19 cellular contexts compared by ENCODE assay signal in the genomic region with DNA sequence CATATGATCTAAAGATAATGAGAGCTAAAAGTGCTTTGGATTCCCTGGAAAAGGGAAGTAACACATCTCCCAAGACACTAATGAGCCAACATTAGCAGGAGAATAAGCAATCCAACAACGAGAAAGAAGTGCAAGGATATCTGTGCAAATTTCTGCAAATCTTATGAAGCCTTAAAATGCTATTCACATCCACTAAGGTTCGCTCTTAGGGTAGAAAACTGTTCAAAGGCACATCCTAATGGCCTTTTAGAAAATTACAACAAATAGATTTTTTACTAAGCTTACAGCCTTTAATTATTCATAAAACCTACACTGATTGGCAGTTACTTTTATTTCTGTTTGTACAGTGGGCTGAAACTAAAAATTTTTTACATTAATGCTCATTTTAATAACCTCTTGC.
DNase-seq lines count a peak whose midpoint lies in the region; ATAC-seq and TF ChIP-seq lines count a peak whose summit lies in the region.
"Had no signal": no experiment of that assay in that cellular context is flagged by ENCODE, and none has a peak within 500 bp of the region (broad histone marks: within the 10 kb centered on the region; RNA-seq: fewer than 3 reads in every experiment).

No MANE protein-coding gene starts in this region.

- WGBS in heart right ventricle, 2 donors: 50 to 61% methylated on average over 2 of the region's 2 CpGs
- 34 to 36% methylated on average over 2 of the region's 2 CpGs for WGBS in tibial nerve, 2 donors

- no peak for TF ChIP-seq EP300 in tibial nerve (IDR thresholded peaks at IDR 0.05)

- intact Hi-C loops in heart right ventricle (cut with DNase I): loop anchor here in 4 of 10 donors (2.0 to 10.0 kb wide), 5 partner anchors 34 to 149 kb away; no protein-coding TSS in a partner anchor

- H3K27ac ChIP-seq in heart right ventricle (no peak overlapping the region), right atrium auricular region (no peak overlapping the region), tibial nerve (peak overlapping the region in 1 of 4 donors; percentile 39)
- H3K27ac ChIP-seq: gastroesophageal sphincter, Peyer's patch had no signal

- peak in 6 of 9 donors; percentile 11 to 59 (median 30) for TF ChIP-seq CTCF in heart right ventricle (IDR thresholded peaks at IDR 0.05)
- peak in 1 of 2 donors; percentile 50 for TF ChIP-seq CTCF in right atrium auricular region (IDR thresholded peaks at IDR 0.05)
- peak in 3 of 5 experiments; percentile 32 to 57 (median 34) for TF ChIP-seq CTCF in tibial nerve (IDR thresholded peaks at IDR 0.05)

- no peak for TF ChIP-seq POLR2A in tibial nerve (IDR thresholded peaks at IDR 0.05)

- H3K4me3 ChIP-seq in heart right ventricle (no peak overlapping the region), right atrium auricular region (no peak overlapping the region), tibial nerve (no peak overlapping the region)
- H3K4me3 ChIP-seq: gastroesophageal sphincter, Peyer's patch had no signal

- DNase-seq in heart right ventricle (no peak), right atrium auricular region (ENCODE audit: low spot score) (no peak), inferior parietal cortex (ENCODE audit: extremely low spot score) (peak; percentile 73), tibial nerve (ENCODE audit: low spot score in 2 of 2) (no peak), DMS79 (lab: John Stamatoyannopoulos, UW) (no peak)
- DNase-seq: ACHN; activated CD4-positive, alpha-beta T cell treated with anti-CD3 and anti-CD28 coated beads, Interleukin-2, amount 10 ng/mL, durations not matched to agents 24 days and 14 days; activated CD8-positive, alpha-beta memory T cell treated with anti-CD3 and anti-CD28 coated beads, Interleukin-2, amount 50 U/mL, for 48 hours; CD8-positive, alpha-beta T cell; MV-4-11; naive thymus-derived CD8-positive, alpha-beta T cell; NCI-H526 treated with DMSO at 0.1 percent for 48 hours; Peyer's patch; stimulated activated naive CD4-positive, alpha-beta T cell; SW 1271 had no signal

- H3K36me3 ChIP-seq in heart right ventricle (no peaks in the 10 kb centered on the region), right atrium auricular region (no peaks in the 10 kb centered on the region), tibial nerve (no peaks in the 10 kb centered on the region)
- H3K36me3 ChIP-seq: gastroesophageal sphincter had no signal

- H3K27me3 ChIP-seq in heart right ventricle (no peaks in the 10 kb centered on the region), right atrium auricular region (no peaks in the 10 kb centered on the region), tibial nerve (no peaks in the 10 kb centered on the region)
- H3K27me3 ChIP-seq: gastroesophageal sphincter, Peyer's patch had no signal

- ATAC-seq in heart right ventricle (peak in 1 of 8 donors; percentile 38), SK-N-SH treated with all-trans-retinoic acid at 6 μM for 48 hours (peak; percentile 44; the same call in 1 of the 3 replicates), HG02571 (IDR thresholded peaks at IDR 0.05; ENCODE audit: unreplicated experiment) (no peak), GM19455 (IDR thresholded peaks at IDR 0.05; ENCODE audit: unreplicated experiment) (no peak)
- ATAC-seq: CD8-positive, alpha-beta T cell; gastroesophageal sphincter; naive thymus-derived CD8-positive, alpha-beta T cell had no signal

- H3K9me3 ChIP-seq in heart right ventricle: no peaks in the 10 kb centered on the region
- H3K9me3 ChIP-seq in right atrium auricular region: no peaks in the 10 kb centered on the region
- no peaks in the 10 kb centered on the region for H3K9me3 ChIP-seq in tibial nerve
- H3K9me3 ChIP-seq: gastroesophageal sphincter, Peyer's patch had no signal

- peaks cover 0 to 18% (median 0%) of the 10 kb centered on the region in 9 donors for H3K4me1 ChIP-seq in heart right ventricle
- no peaks in the 10 kb centered on the region for H3K4me1 ChIP-seq in right atrium auricular region
- H3K4me1 ChIP-seq in tibial nerve: peaks cover 0 to 15% (median 1%) of the 10 kb centered on the region in 4 donors
- H3K4me1 ChIP-seq: gastroesophageal sphincter, Peyer's patch had no signal

TF ChIP-seq in SK-N-SH treated with all-trans-retinoic acid at 6 μM for 48 hours, 23 proteins besides CTCF, POLR2A, EP300 and RAD21:
- no peak for TF ChIP-seq GLIS3 (CRISPR knock-in tag; IDR thresholded peaks at IDR 0.05)
- TF ChIP-seq, protein P1, sequence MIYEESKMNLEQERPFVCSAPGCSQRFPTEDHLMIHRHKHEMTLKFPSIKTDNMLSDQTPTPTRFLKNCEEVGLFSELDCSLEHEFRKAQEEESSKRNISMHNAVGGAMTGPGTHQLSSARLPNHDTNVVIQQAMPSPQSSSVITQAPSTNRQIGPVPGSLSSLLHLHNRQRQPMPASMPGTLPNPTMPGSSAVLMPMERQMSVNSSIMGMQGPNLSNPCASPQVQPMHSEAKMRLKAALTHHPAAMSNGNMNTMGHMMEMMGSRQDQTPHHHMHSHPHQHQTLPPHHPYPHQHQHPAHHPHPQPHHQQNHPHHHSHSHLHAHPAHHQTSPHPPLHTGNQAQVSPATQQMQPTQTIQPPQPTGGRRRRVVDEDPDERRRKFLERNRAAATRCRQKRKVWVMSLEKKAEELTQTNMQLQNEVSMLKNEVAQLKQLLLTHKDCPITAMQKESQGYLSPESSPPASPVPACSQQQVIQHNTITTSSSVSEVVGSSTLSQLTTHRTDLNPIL (CRISPR knock-in tag; IDR thresholded peaks at IDR 0.05; ENCODE audit: low read depth): no peak
- TF ChIP-seq ZNF565 (CRISPR knock-in tag; conservative IDR thresholded peaks at IDR 0.05; ENCODE audit: low read depth): no peak
- no peak for TF ChIP-seq TOX (CRISPR knock-in tag; IDR thresholded peaks at IDR 0.05; ENCODE audit: borderline replicate concordance)
- TF ChIP-seq OSR1 (CRISPR knock-in tag; IDR thresholded peaks at IDR 0.05): no peak
- TF ChIP-seq ESRRG (CRISPR knock-in tag; IDR thresholded peaks at IDR 0.05): no peak
- TF ChIP-seq TCF4 (CRISPR knock-in tag; IDR thresholded peaks at IDR 0.05; ENCODE audit: borderline replicate concordance): no peak
- TF ChIP-seq PPARA (CRISPR knock-in tag; IDR thresholded peaks at IDR 0.05; ENCODE audit: borderline replicate concordance): no peak
- TF ChIP-seq, protein P2, sequence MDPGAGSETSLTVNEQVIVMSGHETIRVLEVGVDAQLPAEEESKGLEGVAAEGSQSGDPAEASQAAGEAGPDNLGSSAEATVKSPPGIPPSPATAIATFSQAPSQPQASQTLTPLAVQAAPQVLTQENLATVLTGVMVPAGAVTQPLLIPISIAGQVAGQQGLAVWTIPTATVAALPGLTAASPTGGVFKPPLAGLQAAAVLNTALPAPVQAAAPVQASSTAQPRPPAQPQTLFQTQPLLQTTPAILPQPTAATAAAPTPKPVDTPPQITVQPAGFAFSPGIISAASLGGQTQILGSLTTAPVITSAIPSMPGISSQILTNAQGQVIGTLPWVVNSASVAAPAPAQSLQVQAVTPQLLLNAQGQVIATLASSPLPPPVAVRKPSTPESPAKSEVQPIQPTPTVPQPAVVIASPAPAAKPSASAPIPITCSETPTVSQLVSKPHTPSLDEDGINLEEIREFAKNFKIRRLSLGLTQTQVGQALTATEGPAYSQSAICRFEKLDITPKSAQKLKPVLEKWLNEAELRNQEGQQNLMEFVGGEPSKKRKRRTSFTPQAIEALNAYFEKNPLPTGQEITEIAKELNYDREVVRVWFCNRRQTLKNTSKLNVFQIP (CRISPR knock-in tag; IDR thresholded peaks at IDR 0.05; ENCODE audit: borderline replicate concordance, low read depth): no peak
- TF ChIP-seq ZC3H10 (CRISPR knock-in tag; IDR thresholded peaks at IDR 0.05): no peak
- TF ChIP-seq BACH2 (CRISPR knock-in tag; IDR thresholded peaks at IDR 0.05; ENCODE audit: borderline replicate concordance): no peak
- TF ChIP-seq RARB (CRISPR knock-in tag; IDR thresholded peaks at IDR 0.05): no peak
- TF ChIP-seq SNAI2 (CRISPR knock-in tag; IDR thresholded peaks at IDR 0.05): no peak
